Comparison of ENCODE assay signal across 15 cellular contexts in genomic region chr7:33100770-33101169, GRCh38. TPM values are rescaled to one million over a fixed set of nuclear protein-coding genes. Genes with fewer than 3 reads are reported as not detected.
DNase-seq lines count a peak whose midpoint lies in the region; ATAC-seq and TF ChIP-seq lines count a peak whose summit lies in the region.
"Had no signal": no experiment of that assay in that cellular context is flagged by ENCODE, and none has a peak within 500 bp of the region (broad histone marks: within the 10 kb centered on the region; RNA-seq: fewer than 3 reads in every experiment).

No MANE protein-coding gene starts in this region.

- H3K9me3 Mint-ChIP-seq in CD4-positive, CD25-positive, alpha-beta regulatory T cell: no peaks in the 10 kb centered on the region
- no peaks in the 10 kb centered on the region for H3K9me3 Mint-ChIP-seq in endodermal cell
- no peaks in the 10 kb centered on the region for H3K9me3 Mint-ChIP-seq in stimulated activated memory B cell treated with anti-CD40 and anti-IgM and Interleukin-4, amounts not matched to agents 10 μg/mL and 1 μg/mL and 100 μg/mL, for 72 hours
- H3K9me3 Mint-ChIP-seq: CD8-positive, alpha-beta T cell; HFFc6 had no signal

- no peaks in the 10 kb centered on the region for H4K20me1 ChIP-seq in OCI-LY3 (ENCODE audit: insufficient read depth, low read length)

- H3K27ac Mint-ChIP-seq in CD4-positive, CD25-positive, alpha-beta regulatory T cell: peak overlapping the region in 2 of 3 donors; percentile 69 to 84
- no peak overlapping the region for H3K27ac Mint-ChIP-seq in endodermal cell
- peak overlapping the region; percentile 94 for H3K27ac Mint-ChIP-seq in stimulated activated memory B cell treated with anti-CD40 and anti-IgM and Interleukin-4, amounts not matched to agents 10 μg/mL and 1 μg/mL and 100 μg/mL, for 72 hours
- H3K27ac Mint-ChIP-seq: CD8-positive, alpha-beta T cell; HFFc6 had no signal

- no peaks in the 10 kb centered on the region for H3K27me3 ChIP-seq in CD4-positive, CD25-positive, alpha-beta regulatory T cell (ENCODE audit: control insufficient read depth, insufficient read depth, low read length)
- H3K27me3 ChIP-seq in OCI-LY3 (ENCODE audit: low read depth, low read length): no peaks in the 10 kb centered on the region
- H3K27me3 ChIP-seq in endodermal cell (ENCODE audit: control insufficient read depth, insufficient read depth, low read length, poor library complexity, severe bottlenecking): no peaks in the 10 kb centered on the region

- no peak overlapping the region for H2AFZ ChIP-seq in OCI-LY3 (ENCODE audit: low read depth, low read length)

- H3K4me1 ChIP-seq in CD4-positive, CD25-positive, alpha-beta regulatory T cell (ENCODE audit: control insufficient read depth, insufficient read depth, low read length, poor library complexity, severe bottlenecking): no peaks in the 10 kb centered on the region
- H3K4me1 ChIP-seq in OCI-LY3 (ENCODE audit: low read length) (peaks cover 28% of the 10 kb centered on the region), endodermal cell (ENCODE audit: control insufficient read depth, insufficient read depth, low read length) (no peaks in the 10 kb centered on the region)

- WGBS in endodermal cell (ENCODE audit: insufficient coverage in 1 of 2, insufficient read length in 1 of 2), 2 experiments: 90 to 93% methylated on average over 2 to 3 of the region's 3 CpGs

- no peaks in the 10 kb centered on the region for H3K9me3 ChIP-seq in CD4-positive, CD25-positive, alpha-beta regulatory T cell (ENCODE audit: control insufficient read depth in 2 of 2, low read length in 2 of 2)
- H3K9me3 ChIP-seq in OCI-LY3 (ENCODE audit: insufficient read depth, low read length): no peaks in the 10 kb centered on the region
- H3K9me3 ChIP-seq in endodermal cell (ENCODE audit: control insufficient read depth, low read length): no peaks in the 10 kb centered on the region

- H3K27me3 Mint-ChIP-seq in CD4-positive, CD25-positive, alpha-beta regulatory T cell: no peaks in the 10 kb centered on the region
- no peaks in the 10 kb centered on the region for H3K27me3 Mint-ChIP-seq in endodermal cell (ENCODE audit: insufficient read depth)
- H3K27me3 Mint-ChIP-seq in stimulated activated memory B cell treated with anti-CD40 and anti-IgM and Interleukin-4, amounts not matched to agents 10 μg/mL and 1 μg/mL and 100 μg/mL, for 72 hours: no peaks in the 10 kb centered on the region

- DNase-seq in CD4-positive, CD25-positive, alpha-beta regulatory T cell: no peak
- DNase-seq in endodermal cell: no peak
- no peak for DNase-seq in activated CD4-positive, CD25-positive, alpha-beta regulatory T cell (lab: John Stamatoyannopoulos, UW)
- DNase-seq in effector CD4-positive, alpha-beta T cell: no peak
- no peak for DNase-seq in stimulated activated CD4-positive, alpha-beta T cell treated with anti-CD3 and anti-CD28 coated beads, Interleukin-1b, Interleukin-23, amount 100 ng/mL, for 48 hours
- DNase-seq: ACHN; C1 segment of cervical spinal cord; CD8-positive, alpha-beta T cell; COR-L47; DND-41; GF-D8; HCEC 1CT; HFFc6 had no signal

- peak overlapping the region; percentile 77 for H3K9ac ChIP-seq in OCI-LY3 (ENCODE audit: low read length)
- no peak overlapping the region for H3K9ac ChIP-seq in endodermal cell (ENCODE audit: extremely low read depth, low read length, poor library complexity, severe bottlenecking)

- no peak overlapping the region for H3K4me3 ChIP-seq in CD4-positive, CD25-positive, alpha-beta regulatory T cell (ENCODE audit: low read depth, low read length)
- H3K4me3 ChIP-seq in OCI-LY3 (ENCODE audit: low read length) (peak overlapping the region; percentile 22; the same call in 1 of the 2 replicates), endodermal cell (ENCODE audit: low read length) (peak overlapping the region; percentile 52)

- ATAC-seq in CD4-positive, CD25-positive, alpha-beta regulatory T cell (ENCODE audit: low read depth in 2 of 2): no peak
- ATAC-seq in stimulated activated memory B cell treated with anti-CD40 and anti-IgM and Interleukin-4, amounts not matched to agents 10 μg/mL and 1 μg/mL and 100 μg/mL, for 72 hours: no peak
- ATAC-seq: CD8-positive, alpha-beta T cell had no signal

- TF ChIP-seq CTCF in OCI-LY3 (IDR thresholded peaks at IDR 0.05; ENCODE audit: low read depth, low read length) (no peak), endodermal cell (conservative IDR thresholded peaks at IDR 0.05) (no peak)

- peaks cover 50% of the 10 kb centered on the region for H3K36me3 Mint-ChIP-seq in CD4-positive, CD25-positive, alpha-beta regulatory T cell
- H3K36me3 Mint-ChIP-seq in endodermal cell (ENCODE audit: low read depth): peaks cover 72% of the 10 kb centered on the region
- H3K36me3 Mint-ChIP-seq in stimulated activated memory B cell treated with anti-CD40 and anti-IgM and Interleukin-4, amounts not matched to agents 10 μg/mL and 1 μg/mL and 100 μg/mL, for 72 hours: peaks cover 58% of the 10 kb centered on the region

- no peak overlapping the region for H3K27ac ChIP-seq in CD4-positive, CD25-positive, alpha-beta regulatory T cell (ENCODE audit: insufficient read depth, low read length, poor library complexity, severe bottlenecking)
- H3K27ac ChIP-seq in OCI-LY3 (ENCODE audit: low read length) (peak overlapping the region; percentile 94), endodermal cell (ENCODE audit: low read depth, low read length) (no peak overlapping the region)

- peaks cover 17 to 45% (median 23%) of the 10 kb centered on the region in 4 donors for H3K4me1 Mint-ChIP-seq in CD4-positive, CD25-positive, alpha-beta regulatory T cell
- peaks cover 4% of the 10 kb centered on the region for H3K4me1 Mint-ChIP-seq in endodermal cell
- H3K4me1 Mint-ChIP-seq in stimulated activated memory B cell treated with anti-CD40 and anti-IgM and Interleukin-4, amounts not matched to agents 10 μg/mL and 1 μg/mL and 100 μg/mL, for 72 hours: peaks cover 54% of the 10 kb centered on the region

- peak overlapping the region; percentile 65 for H3K4me2 ChIP-seq in OCI-LY3 (ENCODE audit: low read length)

- peaks cover 68% of the 10 kb centered on the region for H3K36me3 ChIP-seq in CD4-positive, CD25-positive, alpha-beta regulatory T cell (ENCODE audit: control insufficient read depth, insufficient read depth, low read length)
- H3K36me3 ChIP-seq in OCI-LY3 (replicated peaks; ENCODE audit: low read depth, low read length): peaks cover 40% of the 10 kb centered on the region
- H3K36me3 ChIP-seq in endodermal cell (ENCODE audit: control insufficient read depth, insufficient read depth, low read length): peaks cover 62% of the 10 kb centered on the region

- H3K4me3 Mint-ChIP-seq in CD4-positive, CD25-positive, alpha-beta regulatory T cell: no peak overlapping the region
- H3K4me3 Mint-ChIP-seq in endodermal cell: no peak overlapping the region
- H3K4me3 Mint-ChIP-seq in stimulated activated memory B cell treated with anti-CD40 and anti-IgM and Interleukin-4, amounts not matched to agents 10 μg/mL and 1 μg/mL and 100 μg/mL, for 72 hours: no peak overlapping the region
- H3K4me3 Mint-ChIP-seq: CD8-positive, alpha-beta T cell; HFFc6 had no signal

- H3K79me2 ChIP-seq in OCI-LY3 (ENCODE audit: low read length): peaks cover 48% of the 10 kb centered on the region

RNA-seq across cellular contexts. Expression of gene RP9, which starts 8.4 kb away (rescaled TPM):
- 14.3 TPM for total RNA-seq in CD4-positive, CD25-positive, alpha-beta regulatory T cell
- 10 to 100 TPM; 18.7 to 26.2 (median 21.5) TPM for polyA plus RNA-seq in CD4-positive, CD25-positive, alpha-beta regulatory T cell
- total RNA-seq in endodermal cell: 10 to 100 TPM; 15.0 to 18.0 TPM
- 21.7 TPM for polyA plus RNA-seq in endodermal cell (2013, experiment 1 of 2)
- 26.9 TPM for polyA plus RNA-seq in endodermal cell (2013, experiment 2 of 2)

RNA-seq across cellular contexts. Expression of gene BBS9, which starts 28.6 kb away (rescaled TPM):
- total RNA-seq in CD4-positive, CD25-positive, alpha-beta regulatory T cell: 18.7 TPM
- 10 to 100 TPM in 2 of 4 donors, 1 to 10 TPM in 2; 8.1 to 18.1 (median 11.6) TPM for polyA plus RNA-seq in CD4-positive, CD25-positive, alpha-beta regulatory T cell
- total RNA-seq in endodermal cell: 10 to 100 TPM; 20.7 to 21.6 TPM
- polyA plus RNA-seq in endodermal cell (2013, experiment 1 of 2): 15.9 TPM
- polyA plus RNA-seq in endodermal cell (2013, experiment 2 of 2): 13.7 TPM

RNA-seq across cellular contexts. Expression of gene NT5C3A, which starts 38.2 kb away (rescaled TPM):
- 61.7 TPM for total RNA-seq in CD4-positive, CD25-positive, alpha-beta regulatory T cell
- 10 to 100 TPM; 55.1 to 74.0 (median 61.3) TPM for polyA plus RNA-seq in CD4-positive, CD25-positive, alpha-beta regulatory T cell
- 10 to 100 TPM; 17.5 to 22.1 TPM for total RNA-seq in endodermal cell
- 29.1 TPM for polyA plus RNA-seq in endodermal cell (2013, experiment 1 of 2)
- 26.7 TPM for polyA plus RNA-seq in endodermal cell (2013, experiment 2 of 2)
